In the genomic region with DNA sequence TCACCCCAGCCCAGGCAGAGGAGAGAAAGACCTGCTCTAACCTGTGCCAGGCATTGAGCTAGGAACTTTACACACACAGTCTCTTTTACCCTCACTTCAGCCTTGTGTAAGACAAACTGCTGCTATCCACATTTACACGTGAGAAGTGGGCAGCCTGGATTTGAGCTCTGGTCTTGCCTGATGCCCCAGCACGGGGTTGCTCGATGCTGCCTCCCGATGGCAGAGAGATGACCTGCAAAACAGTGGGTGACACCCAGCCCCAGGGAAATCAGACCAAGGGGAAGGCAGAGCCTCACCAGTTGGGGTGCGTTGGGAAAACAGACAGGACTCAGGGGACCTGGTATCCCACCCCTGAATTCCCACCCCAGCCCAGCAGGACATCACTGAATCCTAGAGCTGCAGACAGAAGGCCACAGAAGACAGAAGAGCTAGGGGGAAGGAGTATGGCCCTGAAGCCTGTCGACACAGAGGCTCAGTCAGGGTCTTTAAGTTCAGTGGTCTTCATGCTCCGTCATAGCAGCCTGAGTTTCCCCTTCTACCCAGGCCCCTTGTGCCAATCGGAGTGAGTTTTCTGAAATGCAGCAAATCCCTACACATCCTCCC, we compare ENCODE assay signal across 8 cellular contexts. TPM values are rescaled to one million over a fixed set of nuclear protein-coding genes. Genes with fewer than 3 reads are reported as not detected.
DNase-seq lines count a peak whose midpoint lies in the region; ATAC-seq and TF ChIP-seq lines count a peak whose summit lies in the region.

No MANE protein-coding gene starts in this region.

- POLR2A ChIA-PET in PC-3 (lab: Charles Lee; ENCODE audit: unreplicated experiment) = no interaction called here

- H3K27me3 Mint-ChIP-seq in osteocyte (ENCODE audit: unreplicated experiment) = peaks cover 3% of the 10 kb centered on the region
- peaks cover 42% of the 10 kb centered on the region for H3K27me3 Mint-ChIP-seq in activated T-helper 2 cell treated with anti-CD3 and anti-CD28 coated beads, Interferon-gamma antibody, Interleukin-2, Interleukin-4, amounts not matched to agents 10 μg/mL and 5 μg/mL and 100 μg/mL, durations not matched to agents 14 hours and 24 hours and 36 hours (ENCODE audit: low read depth)

- no peaks in the 10 kb centered on the region for H3K79me2 ChIP-seq in PC-3 (ENCODE audit: low read length)

- H3K9ac ChIP-seq in PC-3 (ENCODE audit: low read length) = no peak overlapping the region

- no peaks in the 10 kb centered on the region for H4K20me1 ChIP-seq in PC-3 (ENCODE audit: low read length)

- ATAC-seq in PC-3 = peak; percentile 64
- no peak for ATAC-seq in GM21723 (IDR thresholded peaks at IDR 0.05; ENCODE audit: unreplicated experiment)

- H3K4me1 ChIP-seq in PC-3 (ENCODE audit: insufficient read depth, low read length) = peaks cover 7% of the 10 kb centered on the region

- no peak overlapping the region for H3K27ac Mint-ChIP-seq in osteocyte (ENCODE audit: unreplicated experiment)
- H3K27ac Mint-ChIP-seq in activated T-helper 2 cell treated with anti-CD3 and anti-CD28 coated beads, Interferon-gamma antibody, Interleukin-2, Interleukin-4, amounts not matched to agents 10 μg/mL and 5 μg/mL and 100 μg/mL, durations not matched to agents 14 hours and 24 hours and 36 hours = no peak overlapping the region

- no peaks in the 10 kb centered on the region for H3K36me3 ChIP-seq in PC-3 (ENCODE audit: low read depth, low read length)

- BruUV-seq in PC-3 (replicated peaks; lab: Mats Ljungman, UMichigan) = no TSS peak

- no peak overlapping the region for H3K27ac ChIP-seq in PC-3 (ENCODE audit: low read length)

- H2AFZ ChIP-seq in PC-3 (ENCODE audit: low read length) = no peak overlapping the region

- intact Hi-C loops in PC-3 (cut with micrococcal nuclease) = no loop called here
- intact Hi-C loops in activated T-helper 2 cell treated with anti-CD3 and anti-CD28 coated beads, Interferon-gamma antibody, Interleukin-2, Interleukin-4, amounts not matched to agents 10 μg/mL and 5 μg/mL and 100 μg/mL, durations not matched to agents 14 hours and 24 hours and 36 hours (cut with micrococcal nuclease) = no loop called here

- CTCF ChIA-PET in PC-3 (lab: Charles Lee) = interaction anchor here (0.6 to 1.4 kb wide), 3 partner anchors 30 to 257 kb away, joined by 5 to 20 read pairs (median 9); no protein-coding TSS in a partner anchor

- H3K27me3 ChIP-seq in PC-3 (ENCODE audit: low read length) = no peaks in the 10 kb centered on the region

- H3K36me3 Mint-ChIP-seq in osteocyte (ENCODE audit: unreplicated experiment) = no peaks in the 10 kb centered on the region
- no peaks in the 10 kb centered on the region for H3K36me3 Mint-ChIP-seq in activated T-helper 2 cell treated with anti-CD3 and anti-CD28 coated beads, Interferon-gamma antibody, Interleukin-2, Interleukin-4, amounts not matched to agents 10 μg/mL and 5 μg/mL and 100 μg/mL, durations not matched to agents 14 hours and 24 hours and 36 hours (ENCODE audit: low read depth)

- no peaks in the 10 kb centered on the region for H3K9me3 ChIP-seq in PC-3 (ENCODE audit: low read length)

- DNase-seq in AG09309 (ENCODE audit: low read depth) (no peak), PC-3 (peak; percentile 64), epithelial cell of esophagus (ENCODE audit: low read depth) (peak; percentile 55), osteocyte (ENCODE audit: extremely low spot score, unreplicated experiment) (no peak), NCI-H2171 treated with DMSO at 0.1 percent for 48 hours (lab: John Stamatoyannopoulos, UW) (no peak)
- DNase-seq in activated T-helper 2 cell treated with anti-CD3 and anti-CD28 coated beads, Interferon-gamma antibody, Interleukin-2, Interleukin-4, amounts not matched to agents 10 μg/mL and 5 μg/mL and 100 μg/mL, durations not matched to agents 14 hours and 24 hours and 36 hours (ENCODE audit: low spot score) = no peak

- TF ChIP-seq CTCF in AG09309 (IDR thresholded peaks at IDR 0.05; ENCODE audit: control insufficient read depth, insufficient read depth, low read depth, low read length, missing control alignments) (peak; percentile 61), GM12873 (IDR thresholded peaks at IDR 0.05; ENCODE audit: insufficient read depth, low read depth, low read length, missing control alignments) (peak; percentile 69), PC-3 (conservative IDR thresholded peaks at IDR 0.05; ENCODE audit: low read depth, low read length) (peak; percentile 79), epithelial cell of esophagus (IDR thresholded peaks at IDR 0.05; ENCODE audit: insufficient read depth, low read depth, low read length, missing control alignments) (peak; percentile 67), osteocyte (IDR thresholded peaks at IDR 0.05) (peak; percentile 55)

- peaks cover 19% of the 10 kb centered on the region for H3K4me1 Mint-ChIP-seq in osteocyte (ENCODE audit: unreplicated experiment)
- peaks cover 11% of the 10 kb centered on the region for H3K4me1 Mint-ChIP-seq in activated T-helper 2 cell treated with anti-CD3 and anti-CD28 coated beads, Interferon-gamma antibody, Interleukin-2, Interleukin-4, amounts not matched to agents 10 μg/mL and 5 μg/mL and 100 μg/mL, durations not matched to agents 14 hours and 24 hours and 36 hours (ENCODE audit: low read depth)

- H3F3A ChIP-seq in PC-3 (ENCODE audit: low read length, unreplicated experiment) = no peaks in the 10 kb centered on the region

- H3K4me3 Mint-ChIP-seq in osteocyte (ENCODE audit: unreplicated experiment) = no peak overlapping the region
- no peak overlapping the region for H3K4me3 Mint-ChIP-seq in activated T-helper 2 cell treated with anti-CD3 and anti-CD28 coated beads, Interferon-gamma antibody, Interleukin-2, Interleukin-4, amounts not matched to agents 10 μg/mL and 5 μg/mL and 100 μg/mL, durations not matched to agents 14 hours and 24 hours and 36 hours (ENCODE audit: low read depth)

- no peaks in the 10 kb centered on the region for H3K9me2 ChIP-seq in PC-3 (replicated peaks; ENCODE audit: low read length)

- H3K9me3 Mint-ChIP-seq in osteocyte (ENCODE audit: unreplicated experiment) = no peaks in the 10 kb centered on the region
- H3K9me3 Mint-ChIP-seq in activated T-helper 2 cell treated with anti-CD3 and anti-CD28 coated beads, Interferon-gamma antibody, Interleukin-2, Interleukin-4, amounts not matched to agents 10 μg/mL and 5 μg/mL and 100 μg/mL, durations not matched to agents 14 hours and 24 hours and 36 hours = no peaks in the 10 kb centered on the region

- H3K4me3 ChIP-seq in AG09309 (ENCODE audit: control insufficient read depth, low read depth, low read length) (no peak overlapping the region), PC-3 (ENCODE audit: low read length) (no peak overlapping the region), epithelial cell of esophagus (ENCODE audit: low read length) (no peak overlapping the region)

- no peak overlapping the region for H3K4me2 ChIP-seq in PC-3 (ENCODE audit: low read length)

RNA-seq across cellular contexts. Expression of a gene that starts 1.0 kb away (rescaled TPM):
- total RNA-seq in PC-3 (2014; rRNA removed) (not detected in 2 replicates), osteocyte (7.7 and 8.5 TPM in 2 replicates)
- total RNA-seq in activated T-helper 2 cell treated with anti-CD3 and anti-CD28 coated beads, Interferon-gamma antibody, Interleukin-2, Interleukin-4, amounts not matched to agents 10 μg/mL and 5 μg/mL and 100 μg/mL, durations not matched to agents 14 hours and 24 hours and 36 hours = not detected in 2 replicates

RNA-seq across cellular contexts. Expression of a gene that starts 41.3 kb away (rescaled TPM):
- not detected in 2 replicates for total RNA-seq in PC-3 (2014; rRNA removed)
- total RNA-seq in osteocyte = not detected in 2 replicates
- total RNA-seq in activated T-helper 2 cell treated with anti-CD3 and anti-CD28 coated beads, Interferon-gamma antibody, Interleukin-2, Interleukin-4, amounts not matched to agents 10 μg/mL and 5 μg/mL and 100 μg/mL, durations not matched to agents 14 hours and 24 hours and 36 hours = not detected in 2 replicates

RNA-seq across cellular contexts. Expression of a gene that starts 44.4 kb away (rescaled TPM):
- 0.44 and 0.86 TPM in 2 replicates for total RNA-seq in PC-3 (2014; rRNA removed)
- total RNA-seq in osteocyte = 50.2 and 60.6 TPM in 2 replicates
- total RNA-seq in activated T-helper 2 cell treated with anti-CD3 and anti-CD28 coated beads, Interferon-gamma antibody, Interleukin-2, Interleukin-4, amounts not matched to agents 10 μg/mL and 5 μg/mL and 100 μg/mL, durations not matched to agents 14 hours and 24 hours and 36 hours = not detected in 2 replicates

Comparison
In these comparisons a context has a peak if more than half of its experiments do, and no peak if none do; other contexts are left out.
1. DNase-seq: peak in PC-3 (single experiment) and epithelial cell of esophagus (single experiment); none in AG09309 (single experiment), osteocyte (single experiment), NCI-H2171 treated with DMSO at 0.1 percent for 48 hours (single experiment) and activated T-helper 2 cell treated with anti-CD3 and anti-CD28 coated beads, Interferon-gamma antibody, Interleukin-2, Interleukin-4, amounts not matched to agents 10 μg/mL and 5 μg/mL and 100 μg/mL, durations not matched to agents 14 hours and 24 hours and 36 hours (single experiment).
2. RNA of a gene that starts 44.4 kb away (total RNA-seq): 50.2 to 60.6 TPM in osteocyte; 0.44 to 0.86 TPM in PC-3 and not detected in activated T-helper 2 cell treated with anti-CD3 and anti-CD28 coated beads, Interferon-gamma antibody, Interleukin-2, Interleukin-4, amounts not matched to agents 10 μg/mL and 5 μg/mL and 100 μg/mL, durations not matched to agents 14 hours and 24 hours and 36 hours; every median in the first group is over 10 times any median in the second.
3. Peak in every context shown above with its lines, with median percentiles within 50 percentile points of each other: CTCF ChIP-seq.